ENCODE assay signal across 13 cellular contexts in genomic region chr5:180817847-180818246, GRCh38. TPM values are rescaled to one million over a fixed set of nuclear protein-coding genes. Genes with fewer than 3 reads are reported as not detected.
DNase-seq lines count a peak whose midpoint lies in the region; ATAC-seq and TF ChIP-seq lines count a peak whose summit lies in the region.
"Had no signal": no experiment of that assay in that cellular context is flagged by ENCODE, and none has a peak within 500 bp of the region (broad histone marks: within the 10 kb centered on the region; RNA-seq: fewer than 3 reads in every experiment).

No MANE protein-coding gene starts in this region.

- H3K4me2 ChIP-seq in neural progenitor cell (no peak overlapping the region), mesendoderm (ENCODE audit: low read length) (no peak overlapping the region)
- H3K4me2 ChIP-seq: SK-N-SH had no signal

- no peaks in the 10 kb centered on the region for H4K20me1 ChIP-seq in neural progenitor cell (ENCODE audit: low read depth)

- H3K27ac ChIP-seq in neural progenitor cell (no peak overlapping the region), tibial artery (peak overlapping the region; percentile 18 to 42), mesendoderm (ENCODE audit: low read depth, low read length) (no peak overlapping the region)

- H3K36me3 ChIP-seq in neural progenitor cell (no peaks in the 10 kb centered on the region), tibial artery (no peaks in the 10 kb centered on the region), mesendoderm (ENCODE audit: control insufficient read depth, insufficient read depth, low read length) (no peaks in the 10 kb centered on the region)

- no peak for TF ChIP-seq CTCF in brain (conservative IDR thresholded peaks at IDR 0.05)
- TF ChIP-seq CTCF in neural progenitor cell (IDR thresholded peaks at IDR 0.05) = no peak
- TF ChIP-seq CTCF in tibial artery (IDR thresholded peaks at IDR 0.05) = no peak

- H3K18ac ChIP-seq in mesendoderm (ENCODE audit: low read length) = no peak overlapping the region

- no peak overlapping the region for H2AK5ac ChIP-seq in mesendoderm (ENCODE audit: low read length)

- H3K4me3 Mint-ChIP-seq in brain (peak overlapping the region in 2 of 5 experiments; percentile 49 to 53), neural progenitor cell (peak overlapping the region; percentile 18)

- H3K4ac ChIP-seq in mesendoderm (ENCODE audit: low read depth, low read length) = no peak overlapping the region

- H3F3A ChIP-seq in neural progenitor cell (ENCODE audit: low read depth) = no peaks in the 10 kb centered on the region

- H3K9ac ChIP-seq in neural progenitor cell = no peak overlapping the region
- no peak overlapping the region for H3K9ac ChIP-seq in mesendoderm (ENCODE audit: low read length)
- H3K9ac ChIP-seq: SK-N-SH had no signal

- H3K27ac Mint-ChIP-seq in brain = peak overlapping the region in 3 of 5 experiments; percentile 74 to 93 (median 90)
- peak overlapping the region; percentile 44 for H3K27ac Mint-ChIP-seq in neural progenitor cell

- no peaks in the 10 kb centered on the region for H3K79me1 ChIP-seq in mesendoderm (ENCODE audit: low read length)

- peaks cover 0 to 3% (median 0%) of the 10 kb centered on the region in 5 experiments for H3K9me3 Mint-ChIP-seq in brain
- no peaks in the 10 kb centered on the region for H3K9me3 Mint-ChIP-seq in neural progenitor cell

- DNase-seq in activated CD8-positive, alpha-beta memory T cell treated with anti-CD3 and anti-CD28 coated beads for 24 hours = peak; percentile 55
- no peak for DNase-seq in activated CD8-positive, alpha-beta memory T cell treated with anti-CD3 and anti-CD28 coated beads, Interleukin-2, amount 50 U/mL, for 48 hours
- no peak for DNase-seq in neural progenitor cell (ENCODE audit: low spot score)
- peak in 1 of 2 donors; percentile 51 for DNase-seq in tibial artery
- no peak for DNase-seq in stimulated activated CD4-positive, alpha-beta T cell treated with anti-CD3 and anti-CD28 coated beads, Interleukin-1b, Interleukin-23, amount 100 ng/mL, for 48 hours
- no peak for DNase-seq in mesendoderm
- DNase-seq: aorta, DND-41, NCI-H526, SK-N-SH had no signal

- H3K79me2 ChIP-seq in neural progenitor cell (ENCODE audit: low read depth) (no peaks in the 10 kb centered on the region), mesendoderm (ENCODE audit: control insufficient read depth, insufficient read depth, low read length) (no peaks in the 10 kb centered on the region)

- no peak overlapping the region for H3K56ac ChIP-seq in mesendoderm (ENCODE audit: low read length)

- H2BK15ac ChIP-seq in mesendoderm (replicated peaks; ENCODE audit: low read depth) = no peak overlapping the region

- no peak overlapping the region for H2AFZ ChIP-seq in neural progenitor cell (replicated peaks)

- peaks cover 15% of the 10 kb centered on the region for H3K27me3 Mint-ChIP-seq in brain
- peaks cover 4% of the 10 kb centered on the region for H3K27me3 Mint-ChIP-seq in neural progenitor cell (ENCODE audit: insufficient read depth, low read depth)

- intact Hi-C loops in tibial artery (cut with DNase I; ENCODE audit: low total_unique reads) = no loop called here

- H3K4me3 ChIP-seq in neural progenitor cell (no peak overlapping the region), tibial artery (no peak overlapping the region), mesendoderm (ENCODE audit: low read length) (no peak overlapping the region)
- H3K4me3 ChIP-seq: smooth muscle cell had no signal

- H4K5ac ChIP-seq in mesendoderm (ENCODE audit: low read length) = no peak overlapping the region

- H3K4me1 Mint-ChIP-seq in brain (peaks cover 38% of the 10 kb centered on the region), neural progenitor cell (peaks cover 28% of the 10 kb centered on the region)

- no peak overlapping the region for H2BK120ac ChIP-seq in mesendoderm (ENCODE audit: low read depth, low read length)

- H4K8ac ChIP-seq in mesendoderm (ENCODE audit: low read depth, low read length) = no peak overlapping the region

- ATAC-seq in HG03196 (IDR thresholded peaks at IDR 0.05; ENCODE audit: unreplicated experiment) = no peak

- H3K36me3 Mint-ChIP-seq in brain = no peaks in the 10 kb centered on the region
- H3K36me3 Mint-ChIP-seq in neural progenitor cell = no peaks in the 10 kb centered on the region

- no peak overlapping the region for H3K23ac ChIP-seq in mesendoderm (ENCODE audit: low read length)

- H3K9me3 ChIP-seq in neural progenitor cell (ENCODE audit: low read depth) (no peaks in the 10 kb centered on the region), tibial artery (no peaks in the 10 kb centered on the region)
- H3K9me3 ChIP-seq: SK-N-SH had no signal

- H3K27me3 ChIP-seq in neural progenitor cell (no peaks in the 10 kb centered on the region), tibial artery (peaks cover 0 to 3% of the 10 kb centered on the region in 2 donors), mesendoderm (ENCODE audit: insufficient read depth, low read length, poor library complexity) (no peaks in the 10 kb centered on the region)

- H3K4me1 ChIP-seq in neural progenitor cell (peaks cover 19% of the 10 kb centered on the region), tibial artery (peaks cover 0 to 13% (median 0%) of the 10 kb centered on the region in 4 donors), mesendoderm (ENCODE audit: control insufficient read depth, low read depth, low read length) (no peaks in the 10 kb centered on the region)

- no CpG with 5 or more reads among the region's 7 CpGs for WGBS in mesendoderm (ENCODE audit: extremely low coverage, insufficient coverage, low lambda C conversion rate)

- no peak overlapping the region for H2BK5ac ChIP-seq in mesendoderm (ENCODE audit: low read length)

RNA-seq across cellular contexts. Expression of gene MGAT1, which starts 15.2 kb away (rescaled TPM):
- 48.6 TPM for polyA plus RNA-seq in brain (ENCODE audit: insufficient read depth, low read depth, low replicate concordance)
- total RNA-seq in neural progenitor cell (ENCODE audit: low replicate concordance) = 31.8 and 67.8 TPM in 2 replicates
- 40.4 TPM for polyA plus RNA-seq in mesendoderm (2013, experiment 1 of 2)
- 40.6 TPM for polyA plus RNA-seq in mesendoderm (2013, experiment 2 of 2)

RNA-seq across cellular contexts. Expression of gene ZFP62, which starts 43.2 kb away (rescaled TPM):
- 17.6 TPM for polyA plus RNA-seq in brain (ENCODE audit: insufficient read depth, low read depth, low replicate concordance)
- 47.2 and 65.4 TPM in 2 replicates for total RNA-seq in neural progenitor cell (ENCODE audit: low replicate concordance)
- 18.0 TPM for polyA plus RNA-seq in mesendoderm (2013, experiment 1 of 2)
- polyA plus RNA-seq in mesendoderm (2013, experiment 2 of 2) = 18.4 TPM

Comparison
In these comparisons a context has a peak if more than half of its experiments do, and no peak if none do; other contexts are left out.
1. H3K27ac ChIP-seq: peak in tibial artery (2 of 2); none in neural progenitor cell (single experiment) and mesendoderm (single experiment).